25 cellular contexts compared by ENCODE assay signal in genomic region chr4:39648827-39649558, GRCh38.
"Had no signal": no experiment of that assay in that cellular context is flagged by ENCODE, and none has a peak within 500 bp of the region (broad histone marks: within the 10 kb centered on the region; RNA-seq: fewer than 3 reads in every experiment).

No MANE protein-coding gene starts in this region.

- FAIRE-seq: astrocyte had no signal

- H3K4me3 ChIP-seq: heart left ventricle, lower lobe of right lung, spleen, suprapubic skin, tibial artery, upper lobe of right lung had no signal

- DNase-seq: activated CD4-positive, alpha-beta memory T cell treated with anti-CD3 and anti-CD28 coated beads for 36 hours; activated CD4-positive, alpha-beta T cell treated with anti-CD3 and anti-CD28 coated beads for 4 hours; activated CD8-positive, alpha-beta memory T cell treated with anti-CD3 and anti-CD28 coated beads, Interleukin-2, amount 50 U/mL, for 4 hours; activated gamma-delta T cell; activated naive CD4-positive, alpha-beta T cell treated with anti-CD3 and anti-CD28 coated beads, Interleukin-2, amount 10 ng/mL, durations not matched to agents 7 days and 5 days; activated naive CD8-positive, alpha-beta T cell treated with anti-CD3 and anti-CD28 coated beads, Interleukin-2, amount 10 ng/mL, durations not matched to agents 7 days and 5 days; activated T-cell treated with anti-CD3 and anti-CD28 coated beads, Interleukin-2, amount 50 U/mL, for 24 hours; brain microvascular endothelial cell; endodermal cell; foreskin fibroblast; heart left ventricle; hypothalamus; lower lobe of right lung; mesenchymal stem cell; natural killer cell; posterior cingulate gyrus; right cardiac atrium; spleen; stimulated activated naive CD4-positive, alpha-beta T cell; tibial artery; upper lobe of right lung had no signal

- H3K27me3 ChIP-seq: brain microvascular endothelial cell, heart left ventricle, spleen, suprapubic skin, tibial artery, upper lobe of right lung had no signal

- H3K36me3 ChIP-seq: brain microvascular endothelial cell, heart left ventricle, lower lobe of right lung, spleen, suprapubic skin, tibial artery, upper lobe of right lung had no signal

- H3K27ac ChIP-seq: brain microvascular endothelial cell, heart left ventricle, lower lobe of right lung, spleen, suprapubic skin, tibial artery, upper lobe of right lung, VCaP had no signal

- ATAC-seq: esophagus mucosa, heart left ventricle, lower lobe of right lung, natural killer cell, right cardiac atrium, upper lobe of right lung had no signal

- H3K9me3 ChIP-seq: heart left ventricle, lower lobe of right lung, spleen, suprapubic skin, tibial artery, upper lobe of right lung had no signal

- H3K4me1 ChIP-seq: heart left ventricle, lower lobe of right lung, suprapubic skin, tibial artery, upper lobe of right lung had no signal
